In genomic region chr5:50702615-50703325, GRCh38 we compare ENCODE assay signal across 15 cellular contexts. TPM values are rescaled to one million over a fixed set of nuclear protein-coding genes. Genes with fewer than 3 reads are reported as not detected.
A peak's percentile ranks its signal among the peaks of the same experiment; 100 is the strongest.
DNase-seq lines count a peak whose midpoint lies in the region; ATAC-seq, FAIRE-seq and TF ChIP-seq lines count a peak whose summit lies in the region.
"Had no signal": no experiment of that assay in that cellular context is flagged by ENCODE, and none has a peak within 500 bp of the region (broad histone marks: within the 10 kb centered on the region; RNA-seq: fewer than 3 reads in every experiment).

No MANE protein-coding gene starts in this region.

- peaks cover 11 to 25% of the 10 kb centered on the region in 2 experiments for H3K4me1 ChIP-seq in neutrophil (ENCODE audit: control insufficient read depth in 1 of 2, insufficient read depth in 1 of 2, low read depth in 1 of 2, low read length in 1 of 2)
- H3K4me1 ChIP-seq: ascending aorta had no signal

- no peak overlapping the region for H3K4me3 Mint-ChIP-seq in activated CD8-positive, alpha-beta memory T cell treated with anti-CD3 and anti-CD28 coated beads, Interleukin-2, amount 10 ng/mL, durations not matched to agents 7 days and 5 days
- no peak overlapping the region for H3K4me3 Mint-ChIP-seq in activated CD4-positive, alpha-beta memory T cell treated with anti-CD3 and anti-CD28 coated beads, Interleukin-2, amount 10 ng/mL, durations not matched to agents 7 days and 5 days

- TF ChIP-seq CTCF in neutrophil (IDR thresholded peaks at IDR 0.05) = no peak

- no peak for FAIRE-seq in H54 (lab: Jason Lieb, UNC)

- peaks cover 6% of the 10 kb centered on the region for H3K36me3 ChIP-seq in neutrophil
- H3K36me3 ChIP-seq: ascending aorta had no signal

- peak overlapping the region; percentile 78 for H3K27ac ChIP-seq in neutrophil
- H3K27ac ChIP-seq: ascending aorta had no signal

- H3K36me3 Mint-ChIP-seq in activated CD8-positive, alpha-beta memory T cell treated with anti-CD3 and anti-CD28 coated beads, Interleukin-2, amount 10 ng/mL, durations not matched to agents 7 days and 5 days = peaks cover 55% of the 10 kb centered on the region
- H3K36me3 Mint-ChIP-seq in activated CD4-positive, alpha-beta memory T cell treated with anti-CD3 and anti-CD28 coated beads, Interleukin-2, amount 10 ng/mL, durations not matched to agents 7 days and 5 days (ENCODE audit: low read depth) = peaks cover 56% of the 10 kb centered on the region

- CTCF ChIA-PET in activated CD8-positive, alpha-beta memory T cell treated with anti-CD3 and anti-CD28 coated beads, Interleukin-2, amount 10 ng/mL, durations not matched to agents 7 days and 5 days (lab: Charles Lee) = interaction anchor here (0.5 to 1.5 kb wide), 2 partner anchors 42 to 191 kb away, joined by 3 read pairs; no protein-coding TSS in a partner anchor
- CTCF ChIA-PET in activated CD4-positive, alpha-beta memory T cell treated with anti-CD3 and anti-CD28 coated beads, Interleukin-2, amount 10 ng/mL, durations not matched to agents 7 days and 5 days (lab: Charles Lee) = interaction anchor here (0.6 to 0.7 kb wide), 2 partner anchors 12 to 151 kb away, joined by 4 read pairs; no protein-coding TSS in a partner anchor

- peak overlapping the region; percentile 83 for H3K27ac Mint-ChIP-seq in activated CD8-positive, alpha-beta memory T cell treated with anti-CD3 and anti-CD28 coated beads, Interleukin-2, amount 10 ng/mL, durations not matched to agents 7 days and 5 days
- peak overlapping the region; percentile 63 for H3K27ac Mint-ChIP-seq in activated CD4-positive, alpha-beta memory T cell treated with anti-CD3 and anti-CD28 coated beads, Interleukin-2, amount 10 ng/mL, durations not matched to agents 7 days and 5 days

- peaks cover 4% of the 10 kb centered on the region for H3K9me3 Mint-ChIP-seq in activated CD8-positive, alpha-beta memory T cell treated with anti-CD3 and anti-CD28 coated beads, Interleukin-2, amount 10 ng/mL, durations not matched to agents 7 days and 5 days (ENCODE audit: low read depth)
- H3K9me3 Mint-ChIP-seq in activated CD4-positive, alpha-beta memory T cell treated with anti-CD3 and anti-CD28 coated beads, Interleukin-2, amount 10 ng/mL, durations not matched to agents 7 days and 5 days = peaks cover 3% of the 10 kb centered on the region

- TF ChIP-seq POLR2A in H54 (IDR thresholded peaks at IDR 0.05; ENCODE audit: low read depth, low read length) = no peak

- peak; percentile 59 for ATAC-seq in activated CD8-positive, alpha-beta memory T cell treated with anti-CD3 and anti-CD28 coated beads, Interleukin-2, amount 10 ng/mL, durations not matched to agents 7 days and 5 days
- no peak for ATAC-seq in sciatic nerve

- H3K4me1 Mint-ChIP-seq in activated CD8-positive, alpha-beta memory T cell treated with anti-CD3 and anti-CD28 coated beads, Interleukin-2, amount 10 ng/mL, durations not matched to agents 7 days and 5 days = peaks cover 67% of the 10 kb centered on the region
- peaks cover 45% of the 10 kb centered on the region for H3K4me1 Mint-ChIP-seq in activated CD4-positive, alpha-beta memory T cell treated with anti-CD3 and anti-CD28 coated beads, Interleukin-2, amount 10 ng/mL, durations not matched to agents 7 days and 5 days

- no peaks in the 10 kb centered on the region for H3K27me3 ChIP-seq in neutrophil
- H3K27me3 ChIP-seq: ascending aorta had no signal

- H3K27me3 Mint-ChIP-seq in activated CD8-positive, alpha-beta memory T cell treated with anti-CD3 and anti-CD28 coated beads, Interleukin-2, amount 10 ng/mL, durations not matched to agents 7 days and 5 days = no peaks in the 10 kb centered on the region
- H3K27me3 Mint-ChIP-seq in activated CD4-positive, alpha-beta memory T cell treated with anti-CD3 and anti-CD28 coated beads, Interleukin-2, amount 10 ng/mL, durations not matched to agents 7 days and 5 days = no peaks in the 10 kb centered on the region

- intact Hi-C loops in sciatic nerve (cut with DNase I) = no loop called here

- POLR2A ChIA-PET in activated CD4-positive, alpha-beta memory T cell treated with anti-CD3 and anti-CD28 coated beads, Interleukin-2, amount 10 ng/mL, durations not matched to agents 7 days and 5 days (lab: Charles Lee) = interaction anchor here (1.0 to 3.8 kb wide), 2 partner anchors 11 to 36 kb away, joined by 3 to 15 read pairs; partner anchors contain the start of gene PARP8

- no peaks in the 10 kb centered on the region for H3K9me3 ChIP-seq in neutrophil
- H3K9me3 ChIP-seq: ascending aorta had no signal

- DNase-seq in activated CD8-positive, alpha-beta memory T cell treated with anti-CD3 and anti-CD28 coated beads, Interleukin-2, amount 10 ng/mL, durations not matched to agents 7 days and 5 days = no peak
- no peak for DNase-seq in activated CD8-positive, alpha-beta memory T cell treated with anti-CD3 and anti-CD28 coated beads, Interleukin-2, amount 50 U/mL, for 4 hours
- DNase-seq in Jurkat, Clone E6-1 (ENCODE audit: low read depth, low spot score) = peak; percentile 43
- no peak for DNase-seq in activated CD4-positive, alpha-beta memory T cell treated with anti-CD3 and anti-CD28 coated beads, Interleukin-2, amount 10 ng/mL, durations not matched to agents 7 days and 5 days
- DNase-seq in stimulated activated CD4-positive, alpha-beta T cell treated with anti-CD3 and anti-CD28 coated beads, Interleukin-12 subunit alpha, Interleukin-12 subunit beta, amount 100 ng/mL, for 4 hours = no peak
- DNase-seq in sciatic nerve (ENCODE audit: low spot score) (no peak), H54 (ENCODE audit: insufficient read length, low spot score) (no peak)
- DNase-seq: activated CD4-positive, alpha-beta T cell treated with anti-CD3 and anti-CD28 coated beads, Interleukin-2, amount 50 U/mL, for 4 hours; EL; left cardiac atrium; NCI-H1105; NCI-H526 had no signal

- H3K4me3 ChIP-seq in Jurkat, Clone E6-1 (ENCODE audit: low read length) = no peak overlapping the region
- H3K4me3 ChIP-seq in neutrophil (ENCODE audit: low read depth in 1 of 2, low read length in 1 of 2) = peak overlapping the region in 1 of 2 experiments; percentile 5
- H3K4me3 ChIP-seq: ascending aorta, smooth muscle cell had no signal

RNA-seq across cellular contexts. Expression of gene PARP8, which starts 36.3 kb away (rescaled TPM):
- total RNA-seq in activated CD8-positive, alpha-beta memory T cell treated with anti-CD3 and anti-CD28 coated beads, Interleukin-2, amount 10 ng/mL, durations not matched to agents 7 days and 5 days = 100 to 1,000 TPM in 1 of 2 experiments, 10 to 100 TPM in 1; 79.8 to 128 TPM
- polyA plus RNA-seq in Jurkat, Clone E6-1 (2012; ENCODE audit: insufficient read depth, insufficient read length) = 12.8 TPM
- 10 to 100 TPM; 91.7 to 96.2 TPM for total RNA-seq in activated CD4-positive, alpha-beta memory T cell treated with anti-CD3 and anti-CD28 coated beads, Interleukin-2, amount 10 ng/mL, durations not matched to agents 7 days and 5 days
- total RNA-seq in sciatic nerve = 30.4 TPM
